In the genomic region with DNA sequence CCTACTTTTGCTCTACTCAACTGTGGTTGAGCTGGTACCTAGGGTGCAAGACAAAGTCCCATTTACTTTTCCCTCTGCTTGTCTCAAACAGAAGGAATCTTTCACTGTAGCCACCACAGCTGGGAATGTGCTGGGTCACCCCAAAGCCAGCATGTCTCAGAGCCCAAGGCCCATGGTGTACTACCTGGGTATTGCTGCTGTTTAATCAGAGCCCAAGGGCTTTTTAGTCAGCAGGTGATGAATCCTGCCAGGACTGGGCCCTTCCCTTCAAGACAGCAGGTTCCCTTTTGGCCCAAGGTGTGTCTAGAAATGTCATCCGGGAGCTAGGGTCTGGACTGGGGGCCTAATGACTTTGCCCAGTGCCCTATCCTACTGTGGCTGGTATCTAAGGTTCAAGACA, we compare ENCODE assay signal across 33 cellular contexts.
"Had no signal": no experiment of that assay in that cellular context is flagged by ENCODE, and none has a peak within 500 bp of the region (broad histone marks: within the 10 kb centered on the region; RNA-seq: fewer than 3 reads in every experiment).

No MANE protein-coding gene starts in this region.

- H3K4me3 ChIP-seq: adrenal gland, ascending aorta, body of pancreas, cardiac muscle cell had no signal

- H3K9me3 ChIP-seq: adrenal gland, body of pancreas had no signal

- DNase-seq: activated effector memory CD4-positive, alpha-beta T cell treated with anti-CD3 and anti-CD28 coated beads, Interleukin-2, amount 50 U/mL, for 16 hours; activated effector memory CD4-positive, alpha-beta T cell treated with Interleukin-2 at 50 U/mL for 16 hours; activated gamma-delta T cell; activated gamma-delta T cell treated with Interleukin-2 at 50 U/mL for 16 hours; activated naive CD4-positive, alpha-beta T cell; activated naive CD4-positive, alpha-beta T cell treated with anti-CD3 and anti-CD28 coated beads for 36 hours; activated naive CD4-positive, alpha-beta T cell treated with anti-CD3 and anti-CD28 coated beads, Interleukin-2, amount 10 ng/mL, durations not matched to agents 7 days and 5 days; activated naive CD4-positive, alpha-beta T cell treated with anti-CD3 and anti-CD28 coated beads, Interleukin-2, amount 50 U/mL, for 16 hours; activated naive CD4-positive, alpha-beta T cell treated with Interleukin-2 at 50 U/mL for 16 hours; activated naive CD8-positive, alpha-beta T cell treated with anti-CD3 and anti-CD28 coated beads for 36 hours; activated naive CD8-positive, alpha-beta T cell treated with anti-CD3 and anti-CD28 coated beads, Interleukin-2, amount 10 ng/mL, durations not matched to agents 7 days and 5 days; activated naive CD8-positive, alpha-beta T cell treated with anti-CD3 and anti-CD28 coated beads, Interleukin-2, amount 50 U/mL, for 24 hours; activated T-cell treated with anti-CD3 and anti-CD28 coated beads for 4 hours; activated T-cell treated with anti-CD3 and anti-CD28 coated beads, Interleukin-2, amount 50 U/mL, for 1 hour; activated T-cell treated with anti-CD3 and anti-CD28 coated beads, Interleukin-2, amount 50 U/mL, for 24 hours; activated T-cell treated with anti-CD3 and anti-CD28 coated beads, Interleukin-2, amount 50 U/mL, for 4 hours; activated T-cell treated with anti-CD3 and anti-CD28 coated beads, Interleukin-2, amount 50 U/mL, for 48 hours; activated T-cell treated with anti-CD3 and anti-CD28 coated beads, Interleukin-2, amount 50 U/mL, for 72 hours; adrenal gland; amniotic stem cell; amygdala; anterior cingulate cortex; aorta; body of pancreas; brain microvascular endothelial cell; caudate nucleus; central memory CD4-positive, alpha-beta T cell; cerebellar nuclear complex had no signal

- ATAC-seq: activated naive CD4-positive, alpha-beta T cell treated with anti-CD3 and anti-CD28 coated beads, Interleukin-2, amount 50 U/mL, for 72 hours; activated naive CD8-positive, alpha-beta T cell treated with anti-CD3 and anti-CD28 coated beads, Interleukin-2, amount 50 U/mL, for 24 hours; activated T-cell treated with anti-CD3 and anti-CD28 coated beads, Interleukin-2, amount 50 U/mL, for 4 hours; activated T-cell treated with anti-CD3 and anti-CD28 coated beads, Interleukin-2, amount 50 U/mL, for 72 hours; activated T-helper 17 cell treated with anti-CD3 and anti-CD28 coated beads, Interleukin-2, amount 50 U/mL, for 72 hours; body of pancreas had no signal

- H3K4me1 ChIP-seq: adrenal gland, ascending aorta, body of pancreas had no signal

- H3K27ac ChIP-seq: adrenal gland, ascending aorta, body of pancreas, brain microvascular endothelial cell, cardiac muscle cell had no signal

- H3K36me3 ChIP-seq: adrenal gland, ascending aorta, brain microvascular endothelial cell, cardiac muscle cell had no signal

- H3K27me3 ChIP-seq: adrenal gland, ascending aorta, body of pancreas, brain microvascular endothelial cell, cardiac muscle cell had no signal

- FAIRE-seq: astrocyte had no signal
